1 cellular context compared by ENCODE assay signal in genomic region chr20:62182469-62183425, GRCh38.
A peak's percentile ranks its signal among the peaks of the same experiment; 100 is the strongest.
TF ChIP-seq lines count a peak whose summit lies in the region.

Gene MTG2, plus strand, starts transcription at chr20:62183028. Its CDS starts 10,393 bp downstream, at chr20:62193421.

TF ChIP-seq in HepG2, 621 proteins besides CTCF, POLR2A, EP300 and RAD21 (continued from another document and continues in another):
- TF ChIP-seq ZBTB34 (CRISPR knock-in tag; IDR thresholded peaks at IDR 0.05) (peak; percentile 83), KMT2A (CRISPR knock-in tag; IDR thresholded peaks at IDR 0.05) (peak; percentile 100), KLF11 (CRISPR knock-in tag; IDR thresholded peaks at IDR 0.05) (peak; percentile 95), MAZ (IDR thresholded peaks at IDR 0.05; ENCODE audit: borderline replicate concordance, low read depth, low read length) (0 out of 2 replicates have a peak, but pooled peaks have one; percentile 50), MAZ (CRISPR knock-in tag; IDR thresholded peaks at IDR 0.05; ENCODE audit: low read depth) (peak; percentile 99), ZFP1 (CRISPR knock-in tag; IDR thresholded peaks at IDR 0.05) (peak; percentile 92; the same call in 1 of the 2 replicates), ATF5 (CRISPR knock-in tag; IDR thresholded peaks at IDR 0.05; ENCODE audit: low read depth) (peak; percentile 97), GABPB1 (CRISPR knock-in tag; IDR thresholded peaks at IDR 0.05) (peak; percentile 99), ATF7-NPFF (CRISPR knock-in tag; IDR thresholded peaks at IDR 0.05; ENCODE audit: low read depth) (peak; percentile 99), ARID3A (IDR thresholded peaks at IDR 0.05; ENCODE audit: low read depth, low read length) (0 out of 2 replicates have a peak, but pooled peaks have one; percentile 15), KMT2B (CRISPR knock-in tag; IDR thresholded peaks at IDR 0.05) (peak; percentile 98), PREB (CRISPR knock-in tag; IDR thresholded peaks at IDR 0.05) (peak; percentile 94), ZNF12 (CRISPR knock-in tag; IDR thresholded peaks at IDR 0.05) (peak; percentile 61; the same call in 1 of the 2 replicates), MLLT10 (CRISPR knock-in tag; IDR thresholded peaks at IDR 0.05) (peak; percentile 89; the same call in 1 of the 2 replicates), KAT7 (CRISPR knock-in tag; IDR thresholded peaks at IDR 0.05; ENCODE audit: borderline replicate concordance) (peak; percentile 100), ZZZ3 (CRISPR knock-in tag; IDR thresholded peaks at IDR 0.05; ENCODE audit: borderline replicate concordance) (no peak; the same call in none of the 2 replicates), MLXIP (CRISPR knock-in tag; IDR thresholded peaks at IDR 0.05; ENCODE audit: borderline replicate concordance) (peak; percentile 81; the same call in 1 of the 2 replicates), RXRA (CRISPR knock-in tag; IDR thresholded peaks at IDR 0.05) (peak; percentile 94), CBX2 (IDR thresholded peaks at IDR 0.05; ENCODE audit: low read depth, low read length) (no peak), CBX2 (CRISPR knock-in tag; IDR thresholded peaks at IDR 0.05; ENCODE audit: low read depth) (peak; percentile 75; the same call in 1 of the 2 replicates), CREB3 (CRISPR knock-in tag; IDR thresholded peaks at IDR 0.05) (peak; percentile 94), NR3C1 (CRISPR knock-in tag; IDR thresholded peaks at IDR 0.05) (peak; percentile 30; the same call in 1 of the 2 replicates), PCBP2 (optimal IDR thresholded peaks at IDR 0.05; ENCODE audit: low read depth, low read length, poor library complexity, severe bottlenecking) (no peak), HOXA5 (CRISPR knock-in tag; IDR thresholded peaks at IDR 0.05) (peak; percentile 99), ZNF512B (CRISPR knock-in tag; IDR thresholded peaks at IDR 0.05; ENCODE audit: borderline replicate concordance) (peak; percentile 94), SETDB1 (CRISPR knock-in tag; IDR thresholded peaks at IDR 0.05; ENCODE audit: borderline replicate concordance) (no peak), RARA (CRISPR knock-in tag; IDR thresholded peaks at IDR 0.05) (peak; percentile 71), ZFP36 (IDR thresholded peaks at IDR 0.05; ENCODE audit: borderline replicate concordance, low read depth, low read length, partially characterized antibody) (no peak), ZNF580 (CRISPR knock-in tag; IDR thresholded peaks at IDR 0.05; ENCODE audit: borderline replicate concordance, low read depth) (peak; percentile 98), DNMT3B (CRISPR knock-in tag; conservative IDR thresholded peaks at IDR 0.05) (peak; percentile 82; the same call in 1 of the 2 replicates), MTF1 (CRISPR knock-in tag; IDR thresholded peaks at IDR 0.05) (peak; percentile 87; the same call in 1 of the 2 replicates), ZSCAN21 (CRISPR knock-in tag; IDR thresholded peaks at IDR 0.05; ENCODE audit: borderline replicate concordance) (peak; percentile 99), SMARCC2 (IDR thresholded peaks at IDR 0.05) (no peak), HNF4A (CRISPR knock-in tag; IDR thresholded peaks at IDR 0.05) (peak; percentile 71), ZNF747 (CRISPR knock-in tag; IDR thresholded peaks at IDR 0.05; ENCODE audit: borderline replicate concordance) (peak; percentile 99), STAG1 (CRISPR knock-in tag; IDR thresholded peaks at IDR 0.05) (peak; percentile 41), ZFAT (CRISPR knock-in tag; conservative IDR thresholded peaks at IDR 0.05) (peak; percentile 93), AFF4 (CRISPR knock-in tag; IDR thresholded peaks at IDR 0.05) (0 out of 2 replicates have a peak, but pooled peaks have one; percentile 40), SMYD3 (CRISPR knock-in tag; IDR thresholded peaks at IDR 0.05) (no peak; the same call in 1 of the 2 replicates), ZNF724P (CRISPR knock-in tag; IDR thresholded peaks at IDR 0.05; ENCODE audit: borderline replicate concordance) (peak; percentile 81; the same call in 1 of the 2 replicates), SRSF1 (optimal IDR thresholded peaks at IDR 0.05; ENCODE audit: low read depth, low read length) (peak; percentile 97), ZNF674 (CRISPR knock-in tag; IDR thresholded peaks at IDR 0.05; ENCODE audit: low read depth) (0 out of 2 replicates have a peak, but pooled peaks have one; percentile 88), TOE1 (CRISPR knock-in tag; IDR thresholded peaks at IDR 0.05) (no peak; the same call in 1 of the 2 replicates), ZSCAN30 (CRISPR knock-in tag; IDR thresholded peaks at IDR 0.05) (peak; percentile 96), HBP1 (CRISPR knock-in tag; IDR thresholded peaks at IDR 0.05; ENCODE audit: low read depth) (peak; percentile 90; the same call in 1 of the 2 replicates), TRIM24 (CRISPR knock-in tag; IDR thresholded peaks at IDR 0.05) (no peak)
